In the genomic region with DNA sequence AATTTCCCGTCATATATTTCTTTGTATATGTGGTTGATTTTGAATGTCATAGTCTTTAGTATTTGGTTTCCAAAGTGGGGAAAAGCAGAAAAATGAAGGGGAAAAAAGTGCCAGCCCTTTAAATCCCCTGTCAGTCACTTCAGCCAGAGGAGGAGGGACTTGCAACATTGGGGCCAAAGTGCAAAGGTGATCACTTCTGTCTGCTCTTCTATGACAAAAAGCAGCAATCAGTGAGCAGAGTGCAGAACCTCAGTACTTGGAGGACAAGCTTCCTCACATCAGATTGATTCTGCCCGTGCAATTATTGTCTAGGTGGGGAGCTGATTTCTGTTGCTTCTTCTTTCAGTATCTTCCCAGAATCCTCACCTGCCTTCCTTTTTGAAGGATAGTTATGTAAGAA, we compare ENCODE assay signal across 19 cellular contexts.
DNase-seq lines count a peak whose midpoint lies in the region; ATAC-seq, FAIRE-seq and TF ChIP-seq lines count a peak whose summit lies in the region.
"Had no signal": no experiment of that assay in that cellular context is flagged by ENCODE, and none has a peak within 500 bp of the region (broad histone marks: within the 10 kb centered on the region; RNA-seq: fewer than 3 reads in every experiment).

No MANE protein-coding gene starts in this region.

- no peak overlapping the region for H3K9ac ChIP-seq in colonic mucosa (ENCODE audit: low read depth in 2 of 2, low read length in 2 of 2)
- H3K9ac ChIP-seq: BLaER1, KMS-11 had no signal

- intact Hi-C loops in colonic mucosa (cut with DNase I), result no loop called here

- H3K27ac ChIP-seq in colonic mucosa (no peak overlapping the region), small intestine (ENCODE audit: low read depth in 1 of 2, low read length in 1 of 2) (no peak overlapping the region)
- H3K27ac ChIP-seq: BLaER1, KMS-11 had no signal

- no peak overlapping the region for H3K4me3 ChIP-seq in colonic mucosa
- H3K4me3 ChIP-seq in small intestine (ENCODE audit: low read depth in 1 of 2, low read length in 2 of 2), result no peak overlapping the region
- H3K4me3 ChIP-seq: BLaER1, GM23338 had no signal

- peak overlapping the region; percentile 83 for H3K27ac Mint-ChIP-seq in activated CD4-positive, alpha-beta T cell treated with anti-CD3 and anti-CD28 coated beads, Interleukin-2, amount 10 ng/mL, durations not matched to agents 7 days and 5 days
- peak overlapping the region; percentile 38 for H3K27ac Mint-ChIP-seq in activated naive CD8-positive, alpha-beta T cell treated with anti-CD3 and anti-CD28 coated beads, Interleukin-2, amount 50 U/mL, for 24 hours
- no peak overlapping the region for H3K27ac Mint-ChIP-seq in activated naive CD8-positive, alpha-beta T cell treated with anti-CD3 and anti-CD28 coated beads for 36 hours
- H3K27ac Mint-ChIP-seq: GM23338 had no signal

- H3K36me3 ChIP-seq in colonic mucosa (no peaks in the 10 kb centered on the region), small intestine (ENCODE audit: control insufficient read depth in 2 of 2, insufficient read depth in 2 of 2, low read length in 2 of 2) (peaks cover 2 to 6% of the 10 kb centered on the region in 2 donors)

- H3K4me1 ChIP-seq in colonic mucosa, result no peaks in the 10 kb centered on the region
- H3K4me1 ChIP-seq in small intestine (ENCODE audit: control insufficient read depth in 2 of 2, insufficient read depth in 1 of 2, low read depth in 1 of 2, low read length in 1 of 2), result peaks cover 0 to 3% of the 10 kb centered on the region in 2 donors
- H3K4me1 ChIP-seq: BLaER1 had no signal

- CTCF ChIA-PET in activated CD4-positive, alpha-beta T cell treated with anti-CD3 and anti-CD28 coated beads, Interleukin-2, amount 10 ng/mL, durations not matched to agents 7 days and 5 days (lab: Charles Lee), result interaction anchor here (0.6 to 1.1 kb wide), 2 partner anchors 51 to 57 kb away, joined by 3 read pairs; no protein-coding TSS in a partner anchor

- H3K27me3 ChIP-seq in colonic mucosa (no peaks in the 10 kb centered on the region), small intestine (ENCODE audit: control insufficient read depth in 2 of 2, insufficient read depth in 2 of 2, low read length in 2 of 2) (no peaks in the 10 kb centered on the region)
- H3K27me3 ChIP-seq: BLaER1 had no signal

- H3K36me3 Mint-ChIP-seq in activated CD4-positive, alpha-beta T cell treated with anti-CD3 and anti-CD28 coated beads, Interleukin-2, amount 10 ng/mL, durations not matched to agents 7 days and 5 days (ENCODE audit: low read depth), result peaks cover 91% of the 10 kb centered on the region
- peaks cover 83% of the 10 kb centered on the region for H3K36me3 Mint-ChIP-seq in activated naive CD8-positive, alpha-beta T cell treated with anti-CD3 and anti-CD28 coated beads, Interleukin-2, amount 50 U/mL, for 24 hours (ENCODE audit: low read depth)
- H3K36me3 Mint-ChIP-seq in activated naive CD8-positive, alpha-beta T cell treated with anti-CD3 and anti-CD28 coated beads for 36 hours, result peaks cover 85% of the 10 kb centered on the region

- peaks cover 34% of the 10 kb centered on the region for H3K4me1 Mint-ChIP-seq in activated CD4-positive, alpha-beta T cell treated with anti-CD3 and anti-CD28 coated beads, Interleukin-2, amount 10 ng/mL, durations not matched to agents 7 days and 5 days
- peaks cover 52% of the 10 kb centered on the region for H3K4me1 Mint-ChIP-seq in activated naive CD8-positive, alpha-beta T cell treated with anti-CD3 and anti-CD28 coated beads, Interleukin-2, amount 50 U/mL, for 24 hours
- peaks cover 42% of the 10 kb centered on the region for H3K4me1 Mint-ChIP-seq in activated naive CD8-positive, alpha-beta T cell treated with anti-CD3 and anti-CD28 coated beads for 36 hours
- H3K4me1 Mint-ChIP-seq: GM23338 had no signal

- H3K9me3 Mint-ChIP-seq in activated CD4-positive, alpha-beta T cell treated with anti-CD3 and anti-CD28 coated beads, Interleukin-2, amount 10 ng/mL, durations not matched to agents 7 days and 5 days, result peaks cover 39% of the 10 kb centered on the region
- H3K9me3 Mint-ChIP-seq in activated naive CD8-positive, alpha-beta T cell treated with anti-CD3 and anti-CD28 coated beads, Interleukin-2, amount 50 U/mL, for 24 hours, result peaks cover 38% of the 10 kb centered on the region
- H3K9me3 Mint-ChIP-seq in activated naive CD8-positive, alpha-beta T cell treated with anti-CD3 and anti-CD28 coated beads for 36 hours, result peaks cover 38% of the 10 kb centered on the region

- POLR2A ChIA-PET in activated CD4-positive, alpha-beta T cell treated with anti-CD3 and anti-CD28 coated beads, Interleukin-2, amount 10 ng/mL, durations not matched to agents 7 days and 5 days (lab: Charles Lee), result no interaction called here

- no peak overlapping the region for H3K4me3 Mint-ChIP-seq in activated CD4-positive, alpha-beta T cell treated with anti-CD3 and anti-CD28 coated beads, Interleukin-2, amount 10 ng/mL, durations not matched to agents 7 days and 5 days
- no peak overlapping the region for H3K4me3 Mint-ChIP-seq in activated naive CD8-positive, alpha-beta T cell treated with anti-CD3 and anti-CD28 coated beads, Interleukin-2, amount 50 U/mL, for 24 hours
- H3K4me3 Mint-ChIP-seq in activated naive CD8-positive, alpha-beta T cell treated with anti-CD3 and anti-CD28 coated beads for 36 hours, result no peak overlapping the region
- H3K4me3 Mint-ChIP-seq: GM23338 had no signal

- 57 to 77% (median 67%) methylated on average over 2 of the region's 2 CpGs for WGBS in small intestine, 3 donors

- no peak for TF ChIP-seq CTCF in colonic mucosa (IDR thresholded peaks at IDR 0.05)

- DNase-seq in activated CD4-positive, alpha-beta T cell treated with anti-CD3 and anti-CD28 coated beads, Interleukin-2, amount 10 ng/mL, durations not matched to agents 7 days and 5 days, result no peak
- DNase-seq in activated CD4-positive, alpha-beta T cell treated with anti-CD3 and anti-CD28 coated beads for 1 hour, result no peak
- no peak for DNase-seq in activated naive CD8-positive, alpha-beta T cell treated with anti-CD3 and anti-CD28 coated beads, Interleukin-2, amount 50 U/mL, for 24 hours
- no peak for DNase-seq in activated naive CD8-positive, alpha-beta T cell treated with anti-CD3 and anti-CD28 coated beads for 36 hours
- DNase-seq in colonic mucosa (peak; percentile 30), small intestine (peak; percentile 84), T1000 (lab: John Stamatoyannopoulos, UW) (no peak)
- DNase-seq: DMS 273 treated with DMSO at 0.1 percent for 48 hours, GDM1, NCI-H1436, NCI-H2171, NCI-H446, OCI-M1 had no signal

- no peak for ATAC-seq in activated naive CD8-positive, alpha-beta T cell treated with anti-CD3 and anti-CD28 coated beads, Interleukin-2, amount 50 U/mL, for 24 hours
- no peak for ATAC-seq in HG03025 (IDR thresholded peaks at IDR 0.05; ENCODE audit: low FRiP score, unreplicated experiment)
- ATAC-seq: GM23338 had no signal

- no peaks in the 10 kb centered on the region for H3K27me3 Mint-ChIP-seq in activated CD4-positive, alpha-beta T cell treated with anti-CD3 and anti-CD28 coated beads, Interleukin-2, amount 10 ng/mL, durations not matched to agents 7 days and 5 days
- H3K27me3 Mint-ChIP-seq in activated naive CD8-positive, alpha-beta T cell treated with anti-CD3 and anti-CD28 coated beads, Interleukin-2, amount 50 U/mL, for 24 hours, result no peaks in the 10 kb centered on the region
- no peaks in the 10 kb centered on the region for H3K27me3 Mint-ChIP-seq in activated naive CD8-positive, alpha-beta T cell treated with anti-CD3 and anti-CD28 coated beads for 36 hours

- no peak for FAIRE-seq in small intestine (lab: Jason Lieb, UNC)
- FAIRE-seq: A204.1, GM12891 had no signal

- H3K9me3 ChIP-seq in colonic mucosa (no peaks in the 10 kb centered on the region), small intestine (ENCODE audit: control insufficient read depth, low read depth) (no peaks in the 10 kb centered on the region)

Comparison
In these comparisons a context has a peak if more than half of its experiments do, and no peak if none do; other contexts are left out.
1. DNase-seq: peak in colonic mucosa (single experiment) and small intestine (single experiment); none in activated CD4-positive, alpha-beta T cell treated with anti-CD3 and anti-CD28 coated beads, Interleukin-2, amount 10 ng/mL, durations not matched to agents 7 days and 5 days (single experiment), activated CD4-positive, alpha-beta T cell treated with anti-CD3 and anti-CD28 coated beads for 1 hour (single experiment), activated naive CD8-positive, alpha-beta T cell treated with anti-CD3 and anti-CD28 coated beads, Interleukin-2, amount 50 U/mL, for 24 hours (single experiment), activated naive CD8-positive, alpha-beta T cell treated with anti-CD3 and anti-CD28 coated beads for 36 hours (single experiment) and T1000 (single experiment).